Comparison of ENCODE assay signal across 19 cellular contexts in genomic region chr20:24241466-24241865, GRCh38.
"Had no signal": no experiment of that assay in that cellular context is flagged by ENCODE, and none has a peak within 500 bp of the region (broad histone marks: within the 10 kb centered on the region; RNA-seq: fewer than 3 reads in every experiment).

No MANE protein-coding gene starts in this region.

- DNase-seq: colonic mucosa; dermis blood vessel endothelial cell; foreskin melanocyte; heart left ventricle; hippocampal formation; left colon; left ventricle myocardium superior; mesenchymal stem cell; mucosa of descending colon; naive thymus-derived CD8-positive, alpha-beta T cell; nucleus accumbens; ovary; sigmoid colon; stimulated activated CD4-positive, alpha-beta T cell treated with anti-CD3 and anti-CD28 coated beads, Interleukin-2, amount 100 ng/mL, for 24 hours; stimulated activated CD4-positive, alpha-beta T cell treated with anti-CD3 and anti-CD28 coated beads, Interleukin-4, amount 100 ng/mL, for 4 hours; stimulated activated naive B cell treated with anti-CD40 and anti-IgM and Interleukin-4, amounts not matched to agents 10 μg/mL and 1 μg/mL and 100 μg/mL, for 72 hours; stimulated activated naive CD8-positive, alpha-beta T cell treated with anti-CD3 and anti-CD28 coated beads, Interleukin-15, amount 100 ng/mL, for 72 hours; testis; upper lobe of right lung had no signal

- H3K36me3 Mint-ChIP-seq: naive thymus-derived CD8-positive, alpha-beta T cell; stimulated activated naive B cell treated with anti-CD40 and anti-IgM and Interleukin-4, amounts not matched to agents 10 μg/mL and 1 μg/mL and 100 μg/mL, for 72 hours had no signal

- H3K9me3 Mint-ChIP-seq: naive thymus-derived CD8-positive, alpha-beta T cell; stimulated activated naive B cell treated with anti-CD40 and anti-IgM and Interleukin-4, amounts not matched to agents 10 μg/mL and 1 μg/mL and 100 μg/mL, for 72 hours; stimulated activated naive CD8-positive, alpha-beta T cell treated with anti-CD3 and anti-CD28 coated beads, Interleukin-15, amount 100 ng/mL, for 72 hours had no signal

- H3K27ac Mint-ChIP-seq: naive thymus-derived CD8-positive, alpha-beta T cell; stimulated activated naive B cell treated with anti-CD40 and anti-IgM and Interleukin-4, amounts not matched to agents 10 μg/mL and 1 μg/mL and 100 μg/mL, for 72 hours; stimulated activated naive CD8-positive, alpha-beta T cell treated with anti-CD3 and anti-CD28 coated beads, Interleukin-15, amount 100 ng/mL, for 72 hours had no signal

- ATAC-seq: heart left ventricle; left colon; left ventricle myocardium superior; mucosa of descending colon; naive thymus-derived CD8-positive, alpha-beta T cell; stimulated activated naive B cell treated with anti-CD40 and anti-IgM and Interleukin-4, amounts not matched to agents 10 μg/mL and 1 μg/mL and 100 μg/mL, for 72 hours; stimulated activated naive CD8-positive, alpha-beta T cell treated with anti-CD3 and anti-CD28 coated beads, Interleukin-15, amount 100 ng/mL, for 72 hours; upper lobe of right lung had no signal

- H3K4me1 Mint-ChIP-seq: stimulated activated naive B cell treated with anti-CD40 and anti-IgM and Interleukin-4, amounts not matched to agents 10 μg/mL and 1 μg/mL and 100 μg/mL, for 72 hours; stimulated activated naive CD8-positive, alpha-beta T cell treated with anti-CD3 and anti-CD28 coated beads, Interleukin-15, amount 100 ng/mL, for 72 hours had no signal

- H3K4me3 Mint-ChIP-seq: naive thymus-derived CD8-positive, alpha-beta T cell; stimulated activated naive B cell treated with anti-CD40 and anti-IgM and Interleukin-4, amounts not matched to agents 10 μg/mL and 1 μg/mL and 100 μg/mL, for 72 hours; stimulated activated naive CD8-positive, alpha-beta T cell treated with anti-CD3 and anti-CD28 coated beads, Interleukin-15, amount 100 ng/mL, for 72 hours had no signal
